1 cellular context compared by ENCODE assay signal in the genomic region with DNA sequence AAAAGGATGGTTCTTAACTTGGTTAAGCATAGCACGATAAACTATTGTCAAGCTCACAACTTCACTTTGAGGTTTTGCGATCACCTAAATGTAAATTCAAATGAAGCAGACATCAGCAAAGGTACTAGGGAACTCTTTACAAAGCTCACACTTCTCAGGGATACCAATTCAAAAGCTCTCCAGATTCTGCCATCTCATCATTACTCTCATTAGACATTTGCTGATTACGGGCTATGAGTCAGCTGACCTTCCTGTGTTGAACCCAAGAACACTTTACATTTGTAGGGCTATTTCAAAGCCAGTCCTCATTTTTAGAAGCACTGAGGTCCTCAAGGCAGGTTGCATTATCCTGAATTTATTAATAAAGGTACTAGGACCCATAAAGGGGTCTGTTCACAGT.
TF ChIP-seq lines count a peak whose summit lies in the region.

No MANE protein-coding gene starts in this region.

TF ChIP-seq in K562, 482 proteins besides CTCF, POLR2A, EP300 and RAD21:
- TF ChIP-seq CBX2 (IDR thresholded peaks at IDR 0.05; ENCODE audit: insufficient read depth, low read length, poor library complexity, severe bottlenecking): no peak
- TF ChIP-seq NFE2 (IDR thresholded peaks at IDR 0.05; ENCODE audit: low read depth): peak; percentile 51
- no peak for TF ChIP-seq JUND (IDR thresholded peaks at IDR 0.05; ENCODE audit: borderline replicate concordance, low read depth, low read length)
- TF ChIP-seq JUND (tag; IDR thresholded peaks at IDR 0.05; ENCODE audit: borderline replicate concordance, low read depth, low read length): 0 out of 3 replicates have a peak, but pooled peaks have one; percentile 16
- TF ChIP-seq MAFK (IDR thresholded peaks at IDR 0.05; ENCODE audit: low read length): peak; percentile 39; the same call in 1 of the 2 replicates
- no peak for TF ChIP-seq SPI1 (IDR thresholded peaks at IDR 0.05; ENCODE audit: borderline replicate concordance, low read depth, low read length)
- TF ChIP-seq BCL6 (CRISPR knock-in tag; IDR thresholded peaks at IDR 0.05): no peak
- TF ChIP-seq C11orf30 (IDR thresholded peaks at IDR 0.05; ENCODE audit: low read depth): peak; percentile 75
- no peak for TF ChIP-seq YBX1 (IDR thresholded peaks at IDR 0.05)
- peak; percentile 83 for TF ChIP-seq ZNF316 (IDR thresholded peaks at IDR 0.05)
- peak; percentile 86 for TF ChIP-seq MAFG (tag; conservative IDR thresholded peaks at IDR 0.05)
